17 cellular contexts compared by ENCODE assay signal in the genomic region with DNA sequence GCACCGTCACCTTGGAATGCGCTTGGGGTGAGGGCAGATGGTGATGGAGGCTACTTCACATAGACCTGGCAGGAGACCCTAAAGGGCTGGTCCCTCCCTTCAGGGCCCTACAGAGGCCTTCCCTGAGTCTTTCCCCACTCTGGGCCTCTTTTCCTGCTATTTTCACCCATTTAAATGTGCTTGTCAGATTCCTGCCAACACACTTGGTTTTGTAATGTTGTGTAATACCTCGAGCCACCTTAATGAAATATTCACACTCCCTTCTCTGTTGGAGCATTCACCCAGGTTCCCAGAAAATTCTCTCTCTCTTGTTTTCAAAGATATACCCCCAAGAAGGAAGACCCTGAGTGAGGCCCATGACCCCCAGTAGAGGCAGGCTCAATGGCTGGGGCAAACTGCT.
A peak's percentile ranks its signal among the peaks of the same experiment; 100 is the strongest.
DNase-seq lines count a peak whose midpoint lies in the region; ATAC-seq and TF ChIP-seq lines count a peak whose summit lies in the region.
"Had no signal": no experiment of that assay in that cellular context is flagged by ENCODE, and none has a peak within 500 bp of the region (broad histone marks: within the 10 kb centered on the region; RNA-seq: fewer than 3 reads in every experiment).

No MANE protein-coding gene starts in this region.

- peaks cover 3% of the 10 kb centered on the region for H3K9me3 ChIP-seq in left ventricle myocardium inferior (replicated peaks)

- H3K4me1 ChIP-seq in left ventricle myocardium inferior (peaks cover 6% of the 10 kb centered on the region), foreskin keratinocyte (no peaks in the 10 kb centered on the region)

- H3K4me1 Mint-ChIP-seq in nephron = peaks cover 9% of the 10 kb centered on the region
- H3K4me1 Mint-ChIP-seq in natural killer cell treated with Interleukin-12 subunit alpha and Interleukin-12 subunit beta and Interleukin-15 and Interleukin-18, amount 100 ng/mL, for 72 hours (ENCODE audit: low read depth in 2 of 2) = no peaks in the 10 kb centered on the region
- H3K4me1 Mint-ChIP-seq: CD4-positive, alpha-beta memory T cell; naive thymus-derived CD4-positive, alpha-beta T cell; stimulated activated naive B cell treated with anti-CD40 and anti-IgM and Interleukin-4, amounts not matched to agents 10 μg/mL and 1 μg/mL and 100 μg/mL, for 72 hours had no signal

- H3K36me3 ChIP-seq in left ventricle myocardium inferior = no peaks in the 10 kb centered on the region

- DNase-seq in Right ventricle myocardium inferior (ENCODE audit: missing footprints) (no peak), left ventricle myocardium inferior (no peak), foreskin keratinocyte (no peak), T-helper 1 cell (no peak)
- DNase-seq in natural killer cell treated with Interleukin-12 subunit alpha and Interleukin-12 subunit beta and Interleukin-15 and Interleukin-18, amount 100 ng/mL, for 72 hours (ENCODE audit: low spot score) = no peak
- DNase-seq: activated T-cell treated with anti-CD3 and anti-CD28 coated beads, Interleukin-2, amount 50 U/mL, for 24 hours; Kasumi-1; naive thymus-derived CD4-positive, alpha-beta T cell; NCI-H146; NCI-H446; stimulated activated naive B cell treated with anti-CD40 and anti-IgM and Interleukin-4, amounts not matched to agents 10 μg/mL and 1 μg/mL and 100 μg/mL, for 72 hours had no signal

- no peak for TF ChIP-seq CTCF in left ventricle myocardium inferior (IDR thresholded peaks at IDR 0.05; ENCODE audit: borderline replicate concordance)
- no peak for TF ChIP-seq CTCF in foreskin keratinocyte (conservative IDR thresholded peaks at IDR 0.05)
- TF ChIP-seq CTCF in nephron (IDR thresholded peaks at IDR 0.05; ENCODE audit: unreplicated experiment in 3 of 3) = no peak

- no peaks in the 10 kb centered on the region for H3K36me3 Mint-ChIP-seq in nephron (ENCODE audit: low read depth)
- no peaks in the 10 kb centered on the region for H3K36me3 Mint-ChIP-seq in natural killer cell treated with Interleukin-12 subunit alpha and Interleukin-12 subunit beta and Interleukin-15 and Interleukin-18, amount 100 ng/mL, for 72 hours
- H3K36me3 Mint-ChIP-seq: CD4-positive, alpha-beta memory T cell; naive thymus-derived CD4-positive, alpha-beta T cell; stimulated activated naive B cell treated with anti-CD40 and anti-IgM and Interleukin-4, amounts not matched to agents 10 μg/mL and 1 μg/mL and 100 μg/mL, for 72 hours had no signal

- H3K27me3 ChIP-seq in left ventricle myocardium inferior (ENCODE audit: low read depth) (no peaks in the 10 kb centered on the region), foreskin keratinocyte (no peaks in the 10 kb centered on the region)

- peaks cover 6% of the 10 kb centered on the region for H3K27me3 Mint-ChIP-seq in nephron (ENCODE audit: low read depth)
- peaks cover 6 to 22% of the 10 kb centered on the region in 2 donors for H3K27me3 Mint-ChIP-seq in natural killer cell treated with Interleukin-12 subunit alpha and Interleukin-12 subunit beta and Interleukin-15 and Interleukin-18, amount 100 ng/mL, for 72 hours
- H3K27me3 Mint-ChIP-seq: activated T-cell treated with anti-CD3 and anti-CD28 coated beads, Interleukin-2, amount 50 U/mL, for 24 hours had no signal

- H3K27ac Mint-ChIP-seq in nephron = peak overlapping the region in 2 of 3 experiments; percentile 22 to 76
- H3K27ac Mint-ChIP-seq in natural killer cell treated with Interleukin-12 subunit alpha and Interleukin-12 subunit beta and Interleukin-15 and Interleukin-18, amount 100 ng/mL, for 72 hours = no peak overlapping the region
- H3K27ac Mint-ChIP-seq: activated T-cell treated with anti-CD3 and anti-CD28 coated beads, Interleukin-2, amount 50 U/mL, for 24 hours; CD4-positive, alpha-beta memory T cell; naive thymus-derived CD4-positive, alpha-beta T cell; stimulated activated naive B cell treated with anti-CD40 and anti-IgM and Interleukin-4, amounts not matched to agents 10 μg/mL and 1 μg/mL and 100 μg/mL, for 72 hours had no signal

- intact Hi-C loops in Right ventricle myocardium inferior (cut with DNase I) (loop anchor here (5.0 to 10.0 kb wide), 2 partner anchors 309 to 482 kb away; partner anchors contain the start of gene MAF), left ventricle myocardium inferior (cut with micrococcal nuclease) (no loop called here)

- no peak overlapping the region for H3K4me3 ChIP-seq in left ventricle myocardium inferior

- ATAC-seq in Right ventricle myocardium inferior (peak; percentile 64), foreskin keratinocyte (peak; percentile 11), HG02840 (IDR thresholded peaks at IDR 0.05; ENCODE audit: low FRiP score, unreplicated experiment) (no peak), HG02759 (IDR thresholded peaks at IDR 0.05; ENCODE audit: unreplicated experiment) (no peak)
- ATAC-seq in natural killer cell treated with Interleukin-12 subunit alpha and Interleukin-12 subunit beta and Interleukin-15 and Interleukin-18, amount 100 ng/mL, for 72 hours = no peak
- ATAC-seq: naive thymus-derived CD4-positive, alpha-beta T cell; SK-N-SH treated with all-trans-retinoic acid at 6 μM for 48 hours had no signal

- H3K9me3 Mint-ChIP-seq in nephron = peaks cover 3% of the 10 kb centered on the region
- H3K9me3 Mint-ChIP-seq in natural killer cell treated with Interleukin-12 subunit alpha and Interleukin-12 subunit beta and Interleukin-15 and Interleukin-18, amount 100 ng/mL, for 72 hours = no peaks in the 10 kb centered on the region
- H3K9me3 Mint-ChIP-seq: activated T-cell treated with anti-CD3 and anti-CD28 coated beads, Interleukin-2, amount 50 U/mL, for 24 hours had no signal

- no peak overlapping the region for H3K4me3 Mint-ChIP-seq in nephron
- H3K4me3 Mint-ChIP-seq in natural killer cell treated with Interleukin-12 subunit alpha and Interleukin-12 subunit beta and Interleukin-15 and Interleukin-18, amount 100 ng/mL, for 72 hours = no peak overlapping the region
- H3K4me3 Mint-ChIP-seq: activated T-cell treated with anti-CD3 and anti-CD28 coated beads, Interleukin-2, amount 50 U/mL, for 24 hours; CD4-positive, alpha-beta memory T cell; naive thymus-derived CD4-positive, alpha-beta T cell; stimulated activated naive B cell treated with anti-CD40 and anti-IgM and Interleukin-4, amounts not matched to agents 10 μg/mL and 1 μg/mL and 100 μg/mL, for 72 hours had no signal

- H3K27ac ChIP-seq in left ventricle myocardium inferior (replicated peaks) (no peak overlapping the region), foreskin keratinocyte (no peak overlapping the region)
- H3K27ac ChIP-seq: HL-60 had no signal

Comparison
In these comparisons a context has a peak if more than half of its experiments do, and no peak if none do; other contexts are left out.
1. ATAC-seq: peak in Right ventricle myocardium inferior (single experiment) and foreskin keratinocyte (single experiment); none in HG02840 (single experiment), HG02759 (single experiment) and natural killer cell treated with Interleukin-12 subunit alpha and Interleukin-12 subunit beta and Interleukin-15 and Interleukin-18, amount 100 ng/mL, for 72 hours (0 of 2).
2. H3K27ac Mint-ChIP-seq: peak in nephron (2 of 3); none in natural killer cell treated with Interleukin-12 subunit alpha and Interleukin-12 subunit beta and Interleukin-15 and Interleukin-18, amount 100 ng/mL, for 72 hours (0 of 2).